10 cellular contexts compared by ENCODE assay signal in the genomic region with DNA sequence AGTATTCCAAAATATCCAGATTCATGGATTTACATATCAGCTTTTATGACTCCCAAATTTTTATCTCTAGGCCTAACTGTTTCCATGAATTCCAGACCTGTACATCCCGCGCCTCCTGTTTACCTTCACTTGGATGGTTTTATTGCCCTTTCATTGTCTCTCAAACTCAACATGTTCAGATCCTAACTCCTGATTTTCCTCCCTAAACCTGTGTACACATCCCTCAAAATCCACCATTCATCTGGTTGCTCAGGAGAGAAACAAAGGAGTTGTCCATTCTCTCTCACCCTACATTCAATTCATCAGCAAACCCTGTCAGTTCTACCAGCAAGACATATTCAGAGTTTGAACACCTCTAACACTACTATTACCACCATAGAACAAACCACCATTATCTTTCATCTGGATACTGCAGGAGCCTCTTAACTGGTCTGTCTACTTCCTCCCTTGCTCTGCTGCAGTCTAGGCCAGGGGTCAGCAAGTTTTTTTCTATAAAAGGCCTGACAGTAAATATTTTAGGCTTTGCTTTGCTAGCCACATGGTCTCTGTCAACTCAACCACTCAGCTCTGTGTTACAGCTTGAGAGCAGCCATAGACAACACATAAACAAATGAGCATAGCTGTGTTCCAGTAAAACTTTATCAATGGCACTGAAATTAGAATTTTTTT.
A peak's percentile ranks its signal among the peaks of the same experiment; 100 is the strongest.
DNase-seq lines count a peak whose midpoint lies in the region; ATAC-seq and TF ChIP-seq lines count a peak whose summit lies in the region.
"Had no signal": no experiment of that assay in that cellular context is flagged by ENCODE, and none has a peak within 500 bp of the region (broad histone marks: within the 10 kb centered on the region; RNA-seq: fewer than 3 reads in every experiment).

No MANE protein-coding gene starts in this region.

- TF ChIP-seq CTCF in GM13977 (IDR thresholded peaks at IDR 0.05; ENCODE audit: extremely low read depth, insufficient read depth, missing control alignments) (no peak), OCI-LY3 (IDR thresholded peaks at IDR 0.05; ENCODE audit: low read depth, low read length) (no peak), choroid plexus epithelial cell (conservative IDR thresholded peaks at IDR 0.05; ENCODE audit: low read depth, low read length) (no peak), nephron (IDR thresholded peaks at IDR 0.05; ENCODE audit: unreplicated experiment in 3 of 3) (no peak)

- ATAC-seq in GM18868 (IDR thresholded peaks at IDR 0.05; ENCODE audit: unreplicated experiment) (no peak), HG02973 (IDR thresholded peaks at IDR 0.05; ENCODE audit: unreplicated experiment) (no peak)

- H3K79me2 ChIP-seq in OCI-LY3 (ENCODE audit: low read length): 0 out of 2 replicates have a peak, but pooled peaks cover 3% of the 10 kb centered on the region

- in situ Hi-C loops in GM13977 (cut with MboI; ENCODE audit: low pct_unique_long_range_greater_than_20kb, low sequenced_read_pairs, unreplicated experiment): no loop called here

- no peak overlapping the region for H3K4me3 Mint-ChIP-seq in nephron
- H3K4me3 Mint-ChIP-seq: endodermal cell had no signal

- H3K27me3 Mint-ChIP-seq in nephron (ENCODE audit: low read depth): peaks cover 12% of the 10 kb centered on the region

- no peaks in the 10 kb centered on the region for H3K27me3 ChIP-seq in OCI-LY3 (ENCODE audit: low read depth, low read length)

- H3K36me3 Mint-ChIP-seq in nephron (ENCODE audit: low read depth): no peaks in the 10 kb centered on the region

- peaks cover 19% of the 10 kb centered on the region for H3K4me1 Mint-ChIP-seq in nephron

- H3K27ac ChIP-seq in OCI-LY3 (ENCODE audit: low read length): peak overlapping the region; percentile 67

- no peak overlapping the region for H2AFZ ChIP-seq in OCI-LY3 (ENCODE audit: low read depth, low read length)

- H3K4me3 ChIP-seq in OCI-LY3 (ENCODE audit: low read length): no peak overlapping the region
- H3K4me3 ChIP-seq in choroid plexus epithelial cell (ENCODE audit: low read depth, low read length): no peak overlapping the region

- no peaks in the 10 kb centered on the region for H3K9me3 ChIP-seq in OCI-LY3 (ENCODE audit: insufficient read depth, low read length)

- DNase-seq in GM13977 (ENCODE audit: low spot score) (peak; percentile 11), choroid plexus epithelial cell (ENCODE audit: low read depth) (peak; percentile 69), anterior cingulate cortex (lab: John Stamatoyannopoulos, UW) (no peak)
- DNase-seq: endodermal cell, NCI-H446 treated with DMSO at 0.1 percent for 48 hours, RPMI8226 had no signal

- peak overlapping the region; percentile 63 for H3K4me2 ChIP-seq in OCI-LY3 (ENCODE audit: low read length)

- no peaks in the 10 kb centered on the region for H3K9me3 Mint-ChIP-seq in nephron
- H3K9me3 Mint-ChIP-seq: endodermal cell had no signal

- no peak overlapping the region for H3K9ac ChIP-seq in OCI-LY3 (ENCODE audit: low read length)

- H3K36me3 ChIP-seq in OCI-LY3 (replicated peaks; ENCODE audit: low read depth, low read length): no peaks in the 10 kb centered on the region

- H3K27ac Mint-ChIP-seq in nephron: peak overlapping the region; percentile 0 to 66 (median 4)
- H3K27ac Mint-ChIP-seq: endodermal cell had no signal

- peaks cover 44% of the 10 kb centered on the region for H3K4me1 ChIP-seq in OCI-LY3 (ENCODE audit: low read length)

- no peaks in the 10 kb centered on the region for H4K20me1 ChIP-seq in OCI-LY3 (ENCODE audit: insufficient read depth, low read length)

Comparison
In these comparisons a context has a peak if more than half of its experiments do, and no peak if none do; other contexts are left out.
1. DNase-seq: peak in GM13977 (single experiment) and choroid plexus epithelial cell (single experiment); none in anterior cingulate cortex (0 of 58).